In genomic region chr2:27765621-27766286, GRCh38 we compare ENCODE assay signal across 8 cellular contexts. TPM values are rescaled to one million over a fixed set of nuclear protein-coding genes. Genes with fewer than 3 reads are reported as not detected.
A peak's percentile ranks its signal among the peaks of the same experiment; 100 is the strongest.
DNase-seq lines count a peak whose midpoint lies in the region; ATAC-seq lines count a peak whose summit lies in the region.

No MANE protein-coding gene starts in this region.

- H3K9me3 Mint-ChIP-seq in activated T-cell treated with anti-CD3 and anti-CD28 coated beads, Interleukin-2, amount 50 U/mL, for 72 hours, result no peaks in the 10 kb centered on the region

- peak overlapping the region; percentile 48 to 57 for H3K4me3 Mint-ChIP-seq in activated T-cell treated with anti-CD3 and anti-CD28 coated beads, Interleukin-2, amount 50 U/mL, for 72 hours

- intact Hi-C loops in head of caudate nucleus (cut with DNase I), result no loop called here

- no peaks in the 10 kb centered on the region for H3K9me3 ChIP-seq in skeletal muscle tissue (ENCODE audit: control insufficient read depth in 3 of 3, low read length in 3 of 3)

- H3K27me3 Mint-ChIP-seq in activated T-cell treated with anti-CD3 and anti-CD28 coated beads, Interleukin-2, amount 50 U/mL, for 72 hours (ENCODE audit: low read depth), result no peaks in the 10 kb centered on the region

- H3K36me3 Mint-ChIP-seq in activated T-cell treated with anti-CD3 and anti-CD28 coated beads, Interleukin-2, amount 50 U/mL, for 72 hours (ENCODE audit: insufficient read depth in 2 of 2), result no peaks in the 10 kb centered on the region

- peak overlapping the region; percentile 10 for H3K27ac Mint-ChIP-seq in activated T-cell treated with anti-CD3 and anti-CD28 coated beads, Interleukin-2, amount 50 U/mL, for 72 hours

- H3K27me3 ChIP-seq in skeletal muscle tissue (ENCODE audit: control insufficient read depth in 3 of 3, insufficient read depth in 3 of 3, low read length in 3 of 3), result peaks cover 0 to 4% (median 0%) of the 10 kb centered on the region in 3 donors

- H3K27ac ChIP-seq in skeletal muscle tissue (ENCODE audit: low read depth, low read length), result no peak overlapping the region

- peaks cover 3 to 12% (median 5%) of the 10 kb centered on the region in 3 donors for H3K4me1 ChIP-seq in skeletal muscle tissue (ENCODE audit: control insufficient read depth in 3 of 3, insufficient read depth in 3 of 3, low read length in 3 of 3)

- H3K36me3 ChIP-seq in skeletal muscle tissue (ENCODE audit: control insufficient read depth in 3 of 3, insufficient read depth in 3 of 3, low read length in 3 of 3), result no peaks in the 10 kb centered on the region

- peak overlapping the region; percentile 17 to 73 (median 54) for H3K9ac ChIP-seq in skeletal muscle tissue (ENCODE audit: low read depth in 1 of 3, low read length in 3 of 3)

- peaks cover 13% of the 10 kb centered on the region for H3K4me1 Mint-ChIP-seq in activated T-cell treated with anti-CD3 and anti-CD28 coated beads, Interleukin-2, amount 50 U/mL, for 72 hours (ENCODE audit: low read depth)

- DNase-seq in LoVo (ENCODE audit: low spot score) (peak; percentile 75), head of caudate nucleus (peak in 40 of 42 donors; percentile 5 to 81 (median 48)), AML-193 (lab: John Stamatoyannopoulos, UW) (no peak), KG1 (lab: John Stamatoyannopoulos, UW) (no peak)
- DNase-seq in activated T-cell treated with anti-CD3 and anti-CD28 coated beads, Interleukin-2, amount 50 U/mL, for 72 hours, result peak; percentile 40 to 61

- peak; percentile 61 to 78 for ATAC-seq in activated T-cell treated with anti-CD3 and anti-CD28 coated beads, Interleukin-2, amount 50 U/mL, for 72 hours (replicated peaks in 1 of 2)
- ATAC-seq in GM18519 (IDR thresholded peaks at IDR 0.05; ENCODE audit: low FRiP score, unreplicated experiment) (no peak), GM18873 (IDR thresholded peaks at IDR 0.05; ENCODE audit: low FRiP score, unreplicated experiment) (no peak)

- peak overlapping the region; percentile 53 to 73 (median 65) for H3K4me3 ChIP-seq in skeletal muscle tissue (ENCODE audit: low read length in 3 of 3)

RNA-seq across cellular contexts. Expression of gene MRPL33, which starts 5.8 kb away (rescaled TPM):
- 10 to 100 TPM; 61.3 to 68.1 TPM for total RNA-seq in activated T-cell treated with anti-CD3 and anti-CD28 coated beads, Interleukin-2, amount 50 U/mL, for 72 hours
- 121 TPM for total RNA-seq in skeletal muscle tissue

Comparison
In these comparisons a context has a peak if more than half of its experiments do, and no peak if none do; other contexts are left out.
1. DNase-seq: peak in LoVo (single experiment), activated T-cell treated with anti-CD3 and anti-CD28 coated beads, Interleukin-2, amount 50 U/mL, for 72 hours (2 of 2) and head of caudate nucleus (40 of 42); none in AML-193 (0 of 2) and KG1 (single experiment).
2. ATAC-seq: peak in activated T-cell treated with anti-CD3 and anti-CD28 coated beads, Interleukin-2, amount 50 U/mL, for 72 hours (2 of 2); none in GM18519 (single experiment) and GM18873 (single experiment).